12 cellular contexts compared by ENCODE assay signal in the genomic region with DNA sequence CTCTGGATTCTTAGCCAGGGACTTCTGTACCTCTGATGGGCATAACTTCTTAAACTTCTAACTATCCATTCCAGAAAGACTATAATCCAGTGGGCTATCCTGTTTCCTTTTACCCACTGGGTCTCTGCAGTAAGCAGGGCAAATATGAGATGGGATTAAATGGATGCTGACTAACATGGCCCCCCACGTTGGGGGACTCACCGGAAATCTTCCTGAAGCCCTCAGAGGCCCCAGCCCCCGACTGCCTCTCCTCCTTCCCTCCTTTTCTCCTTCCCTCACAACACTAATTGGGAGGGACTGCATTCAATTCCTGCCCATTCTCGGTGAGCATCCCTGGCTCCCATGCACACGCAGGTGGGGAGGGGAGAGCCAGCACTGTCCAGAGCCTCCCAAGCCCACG.
DNase-seq lines count a peak whose midpoint lies in the region; ATAC-seq, FAIRE-seq and TF ChIP-seq lines count a peak whose summit lies in the region.
"Had no signal": no experiment of that assay in that cellular context is flagged by ENCODE, and none has a peak within 500 bp of the region (broad histone marks: within the 10 kb centered on the region; RNA-seq: fewer than 3 reads in every experiment).

No MANE protein-coding gene starts in this region.

- dilution Hi-C loops in keratinocyte (cut with MboI; ENCODE audit: extremely low pct_ligation_motif_present, low sequenced_read_pairs), result no loop called here

- H2AFZ ChIP-seq in keratinocyte (ENCODE audit: control insufficient read depth, low read length), result no peak overlapping the region

- peak overlapping the region; percentile 99 for H3K27ac Mint-ChIP-seq in HFFc6
- H3K27ac Mint-ChIP-seq: activated CD8-positive, alpha-beta memory T cell treated with anti-CD3 and anti-CD28 coated beads, Interleukin-2, amount 10 ng/mL, durations not matched to agents 7 days and 5 days had no signal

- H3K36me3 Mint-ChIP-seq in HFFc6 (ENCODE audit: low read depth), result no peaks in the 10 kb centered on the region

- no peaks in the 10 kb centered on the region for H4K20me1 ChIP-seq in keratinocyte (ENCODE audit: control insufficient read depth, extremely low read depth, insufficient read depth, low read length)

- DNase-seq in HFFc6 (no peak), ascending aorta (ENCODE audit: low spot score in 2 of 2) (no peak), keratinocyte (ENCODE audit: low read depth, low spot score) (no peak), foreskin melanocyte (no peak), GM20000 (ENCODE audit: low spot score) (no peak), H4 (ENCODE audit: low spot score) (no peak)
- DNase-seq: activated CD8-positive, alpha-beta memory T cell treated with anti-CD3 and anti-CD28 coated beads, Interleukin-2, amount 10 ng/mL, durations not matched to agents 7 days and 5 days; T-helper 2 cell had no signal

- peaks cover 61% of the 10 kb centered on the region for H3K4me1 Mint-ChIP-seq in HFFc6 (ENCODE audit: low read depth)

- FAIRE-seq in keratinocyte (lab: Jason Lieb, UNC), result no peak
- FAIRE-seq: K562 had no signal

- peaks cover 6% of the 10 kb centered on the region for H3K79me2 ChIP-seq in keratinocyte (ENCODE audit: control insufficient read depth, insufficient read depth, low read length)

- H3K4me1 ChIP-seq in ascending aorta (peaks cover 15 to 51% of the 10 kb centered on the region in 2 donors), keratinocyte (ENCODE audit: control insufficient read depth, extremely low read depth, insufficient read depth, low read length) (peaks cover 26% of the 10 kb centered on the region), skeletal muscle satellite cell (ENCODE audit: control insufficient read depth, insufficient read depth, low read length) (peaks cover 35% of the 10 kb centered on the region)

- H3K4me3 ChIP-seq in ascending aorta, result peak overlapping the region in 1 of 2 donors; percentile 56
- peak overlapping the region in 2 of 3 experiments; percentile 8 to 88 for H3K4me3 ChIP-seq in keratinocyte (ENCODE audit: control insufficient read depth in 2 of 3, extremely low read depth in 1 of 3, insufficient read depth in 2 of 3, low read depth in 1 of 3, low read length in 3 of 3)
- peak overlapping the region; percentile 65 for H3K4me3 ChIP-seq in skeletal muscle satellite cell (ENCODE audit: low read length)
- H3K4me3 ChIP-seq: K562 had no signal

- H3K27me3 ChIP-seq in ascending aorta (no peaks in the 10 kb centered on the region), keratinocyte (ENCODE audit: control insufficient read depth, extremely low read depth, insufficient read depth, low read length) (no peaks in the 10 kb centered on the region), skeletal muscle satellite cell (ENCODE audit: control insufficient read depth, insufficient read depth, low read length) (no peaks in the 10 kb centered on the region)

- no peaks in the 10 kb centered on the region for H3K9me1 ChIP-seq in keratinocyte (ENCODE audit: control insufficient read depth, extremely low read depth, insufficient read depth, low read length)

- H3K4me2 ChIP-seq in keratinocyte (ENCODE audit: control insufficient read depth, extremely low read depth, insufficient read depth, low read depth, low read length), result peak overlapping the region; percentile 91
- peak overlapping the region; percentile 83 for H3K4me2 ChIP-seq in skeletal muscle satellite cell (ENCODE audit: low read length)

- H3K27me3 Mint-ChIP-seq in HFFc6 (ENCODE audit: insufficient read depth), result peaks cover 1% of the 10 kb centered on the region; the same call in 1 of the 2 replicates
- H3K27me3 Mint-ChIP-seq: activated CD8-positive, alpha-beta memory T cell treated with anti-CD3 and anti-CD28 coated beads, Interleukin-2, amount 10 ng/mL, durations not matched to agents 7 days and 5 days had no signal

- intact Hi-C loops in ascending aorta (cut with DNase I), result loop anchor here (5.0 kb wide), 3 partner anchors 49 to 151 kb away; a partner anchor contains a TSS

- peak overlapping the region; percentile 87 for H3K4me3 Mint-ChIP-seq in HFFc6
- H3K4me3 Mint-ChIP-seq: activated CD8-positive, alpha-beta memory T cell treated with anti-CD3 and anti-CD28 coated beads, Interleukin-2, amount 10 ng/mL, durations not matched to agents 7 days and 5 days; CD14-positive monocyte had no signal

- peak overlapping the region; percentile 89 to 91 for H3K27ac ChIP-seq in ascending aorta
- peak overlapping the region; percentile 83 for H3K27ac ChIP-seq in keratinocyte (ENCODE audit: control insufficient read depth, insufficient read depth, low read length)

- H3K9me3 Mint-ChIP-seq in HFFc6, result no peaks in the 10 kb centered on the region

- ATAC-seq in GM21381 (IDR thresholded peaks at IDR 0.05; ENCODE audit: unreplicated experiment), result no peak
- ATAC-seq: activated CD8-positive, alpha-beta memory T cell treated with anti-CD3 and anti-CD28 coated beads, Interleukin-2, amount 10 ng/mL, durations not matched to agents 7 days and 5 days; K562 had no signal

- H3K9ac ChIP-seq in keratinocyte (ENCODE audit: control insufficient read depth, extremely low read depth, insufficient read depth, low read length), result no peak overlapping the region
- H3K9ac ChIP-seq in skeletal muscle satellite cell (ENCODE audit: low read depth, low read length), result peak overlapping the region; percentile 82

- H3K9me3 ChIP-seq in ascending aorta, result no peaks in the 10 kb centered on the region
- H3K9me3 ChIP-seq in keratinocyte (ENCODE audit: control insufficient read depth, low read depth, low read length), result no peaks in the 10 kb centered on the region
- no peaks in the 10 kb centered on the region for H3K9me3 ChIP-seq in skeletal muscle satellite cell (replicated peaks; ENCODE audit: low read length)

- H3K36me3 ChIP-seq in ascending aorta (peaks cover 0 to 2% of the 10 kb centered on the region in 2 donors), keratinocyte (ENCODE audit: control insufficient read depth in 2 of 2, extremely low read depth in 1 of 2, insufficient read depth in 2 of 2, low read length in 2 of 2) (no peaks in the 10 kb centered on the region), skeletal muscle satellite cell (ENCODE audit: insufficient read depth, low read length) (no peaks in the 10 kb centered on the region)

- TF ChIP-seq CTCF in HFFc6 (IDR thresholded peaks at IDR 0.05) (no peak), ascending aorta (IDR thresholded peaks at IDR 0.05) (no peak), keratinocyte (optimal IDR thresholded peaks at IDR 0.05 in 1 of 3, IDR thresholded peaks at IDR 0.05 in 1 of 3, conservative IDR thresholded peaks at IDR 0.05 in 1 of 3; ENCODE audit: extremely low read depth in 1 of 3, insufficient read depth in 2 of 3, low read length in 3 of 3) (no peak), GM20000 (IDR thresholded peaks at IDR 0.05; ENCODE audit: extremely low read depth, missing control alignments) (no peak)
